1 cellular context compared by ENCODE assay signal in the genomic region with DNA sequence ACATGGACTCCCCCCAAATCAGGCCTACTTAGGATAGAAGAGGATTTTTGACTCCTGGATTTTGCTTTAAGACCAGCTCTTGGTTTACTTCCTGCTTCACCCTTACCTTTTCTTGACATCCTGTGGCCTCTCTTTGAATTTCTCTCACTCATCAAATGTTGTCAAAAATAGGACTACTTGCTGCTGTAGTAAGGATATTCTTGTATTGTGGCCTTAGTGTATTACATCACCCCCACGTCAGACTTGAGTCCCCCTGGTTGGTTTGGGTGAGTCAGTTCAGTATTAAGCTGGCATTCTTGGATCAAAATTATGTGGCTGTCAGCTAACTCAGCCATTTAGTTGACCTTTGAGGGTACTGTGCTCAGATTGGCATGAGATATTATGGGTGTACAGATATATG.
TF ChIP-seq lines count a peak whose summit lies in the region.

No MANE protein-coding gene starts in this region.

TF ChIP-seq in K562, 482 proteins besides CTCF, POLR2A, EP300 and RAD21 (continued from another document and continues in another):
- TF ChIP-seq ZNF347 (CRISPR knock-in tag; IDR thresholded peaks at IDR 0.05; ENCODE audit: low read depth) (no peak), CBX2 (IDR thresholded peaks at IDR 0.05; ENCODE audit: insufficient read depth, low read length, poor library complexity, severe bottlenecking) (no peak), SP2 (IDR thresholded peaks at IDR 0.05; ENCODE audit: extremely low read depth, low read depth, low read length, poor library complexity, severe bottlenecking) (no peak), CREM (IDR thresholded peaks at IDR 0.05; ENCODE audit: low read depth) (peak; percentile 81), ZNF586 (CRISPR knock-in tag; conservative IDR thresholded peaks at IDR 0.05) (no peak), ZNF12 (CRISPR knock-in tag; IDR thresholded peaks at IDR 0.05) (no peak), NFE2L1 (tag; IDR thresholded peaks at IDR 0.05; ENCODE audit: borderline replicate concordance, low read depth) (no peak), CEBPB (tag; IDR thresholded peaks at IDR 0.05) (peak; percentile 38; the same call in 1 of the 2 replicates), ETV1 (tag; conservative IDR thresholded peaks at IDR 0.05; ENCODE audit: low read depth) (no peak), PCBP2 (IDR thresholded peaks at IDR 0.05; ENCODE audit: low read depth, low read length, poor library complexity, severe bottlenecking) (no peak), MYNN (IDR thresholded peaks at IDR 0.05) (no peak), MYNN (CRISPR knock-in tag; IDR thresholded peaks at IDR 0.05) (no peak), ZNF583 (CRISPR knock-in tag; IDR thresholded peaks at IDR 0.05) (no peak), PYGO2 (tag; IDR thresholded peaks at IDR 0.05) (no peak), SMAD1 (IDR thresholded peaks at IDR 0.05; ENCODE audit: low read depth, low read length, partially characterized antibody) (peak; percentile 19), NUFIP1 (IDR thresholded peaks at IDR 0.05; ENCODE audit: partially characterized antibody) (no peak), HMG20B (CRISPR knock-in tag; IDR thresholded peaks at IDR 0.05) (no peak), SMC3 (conservative IDR thresholded peaks at IDR 0.05; ENCODE audit: insufficient read depth, low read depth, low read length) (no peak), ARHGAP35 (IDR thresholded peaks at IDR 0.05; ENCODE audit: partially characterized antibody) (no peak), FOSL1 (tag; conservative IDR thresholded peaks at IDR 0.05) (no peak), ATF7 (IDR thresholded peaks at IDR 0.05) (peak; percentile 36; the same call in 1 of the 2 replicates), TBP (optimal IDR thresholded peaks at IDR 0.05; ENCODE audit: low read depth, low read length) (no peak), CHD1 (IDR thresholded peaks at IDR 0.05; ENCODE audit: low read length) (no peak), ZNF551 (CRISPR knock-in tag; IDR thresholded peaks at IDR 0.05) (no peak), ZNF224 (CRISPR knock-in tag; IDR thresholded peaks at IDR 0.05) (no peak), CBFA2T2 (conservative IDR thresholded peaks at IDR 0.05) (no peak), TBL1XR1 (IDR thresholded peaks at IDR 0.05; ENCODE audit: low read length in 2 of 2) (no peak), ELF1 (tag; IDR thresholded peaks at IDR 0.05) (no peak), ETV5 (CRISPR knock-in tag; IDR thresholded peaks at IDR 0.05; ENCODE audit: low read depth) (no peak), ZBTB7A (IDR thresholded peaks at IDR 0.05; ENCODE audit: borderline replicate concordance, control insufficient read depth, low read depth, low read length) (no peak), KDM5B (IDR thresholded peaks at IDR 0.05; ENCODE audit: insufficient replicate concordance, low read depth, low read length) (no peak)
- TF ChIP-seq, protein P1, sequence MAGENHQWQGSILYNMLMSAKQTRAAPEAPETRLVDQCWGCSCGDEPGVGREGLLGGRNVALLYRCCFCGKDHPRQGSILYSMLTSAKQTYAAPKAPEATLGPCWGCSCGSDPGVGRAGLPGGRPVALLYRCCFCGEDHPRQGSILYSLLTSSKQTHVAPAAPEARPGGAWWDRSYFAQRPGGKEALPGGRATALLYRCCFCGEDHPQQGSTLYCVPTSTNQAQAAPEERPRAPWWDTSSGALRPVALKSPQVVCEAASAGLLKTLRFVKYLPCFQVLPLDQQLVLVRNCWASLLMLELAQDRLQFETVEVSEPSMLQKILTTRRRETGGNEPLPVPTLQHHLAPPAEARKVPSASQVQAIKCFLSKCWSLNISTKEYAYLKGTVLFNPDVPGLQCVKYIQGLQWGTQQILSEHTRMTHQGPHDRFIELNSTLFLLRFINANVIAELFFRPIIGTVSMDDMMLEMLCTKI (IDR thresholded peaks at IDR 0.05; ENCODE audit: partially characterized antibody): no peak
- TF ChIP-seq, protein P2, sequence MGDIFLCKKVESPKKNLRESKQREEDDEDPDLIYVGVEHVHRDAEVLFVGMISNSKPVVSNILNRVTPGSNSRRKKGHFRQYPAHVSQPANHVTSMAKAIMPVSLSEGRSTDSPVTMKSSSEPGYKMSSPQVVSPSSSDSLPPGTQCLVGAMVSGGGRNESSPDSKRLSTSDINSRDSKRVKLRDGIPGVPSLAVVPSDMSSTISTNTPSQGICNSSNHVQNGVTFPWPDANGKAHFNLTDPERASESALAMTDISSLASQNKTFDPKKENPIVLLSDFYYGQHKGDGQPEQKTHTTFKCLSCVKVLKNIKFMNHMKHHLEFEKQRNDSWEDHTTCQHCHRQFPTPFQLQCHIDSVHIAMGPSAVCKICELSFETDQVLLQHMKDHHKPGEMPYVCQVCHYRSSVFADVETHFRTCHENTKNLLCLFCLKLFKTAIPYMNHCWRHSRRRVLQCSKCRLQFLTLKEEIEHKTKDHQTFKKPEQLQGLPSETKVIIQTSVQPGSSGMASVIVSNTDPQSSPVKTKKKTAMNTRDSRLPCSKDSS (IDR thresholded peaks at IDR 0.05; ENCODE audit: low read depth, partially characterized antibody): no peak
- TF ChIP-seq, protein P3, sequence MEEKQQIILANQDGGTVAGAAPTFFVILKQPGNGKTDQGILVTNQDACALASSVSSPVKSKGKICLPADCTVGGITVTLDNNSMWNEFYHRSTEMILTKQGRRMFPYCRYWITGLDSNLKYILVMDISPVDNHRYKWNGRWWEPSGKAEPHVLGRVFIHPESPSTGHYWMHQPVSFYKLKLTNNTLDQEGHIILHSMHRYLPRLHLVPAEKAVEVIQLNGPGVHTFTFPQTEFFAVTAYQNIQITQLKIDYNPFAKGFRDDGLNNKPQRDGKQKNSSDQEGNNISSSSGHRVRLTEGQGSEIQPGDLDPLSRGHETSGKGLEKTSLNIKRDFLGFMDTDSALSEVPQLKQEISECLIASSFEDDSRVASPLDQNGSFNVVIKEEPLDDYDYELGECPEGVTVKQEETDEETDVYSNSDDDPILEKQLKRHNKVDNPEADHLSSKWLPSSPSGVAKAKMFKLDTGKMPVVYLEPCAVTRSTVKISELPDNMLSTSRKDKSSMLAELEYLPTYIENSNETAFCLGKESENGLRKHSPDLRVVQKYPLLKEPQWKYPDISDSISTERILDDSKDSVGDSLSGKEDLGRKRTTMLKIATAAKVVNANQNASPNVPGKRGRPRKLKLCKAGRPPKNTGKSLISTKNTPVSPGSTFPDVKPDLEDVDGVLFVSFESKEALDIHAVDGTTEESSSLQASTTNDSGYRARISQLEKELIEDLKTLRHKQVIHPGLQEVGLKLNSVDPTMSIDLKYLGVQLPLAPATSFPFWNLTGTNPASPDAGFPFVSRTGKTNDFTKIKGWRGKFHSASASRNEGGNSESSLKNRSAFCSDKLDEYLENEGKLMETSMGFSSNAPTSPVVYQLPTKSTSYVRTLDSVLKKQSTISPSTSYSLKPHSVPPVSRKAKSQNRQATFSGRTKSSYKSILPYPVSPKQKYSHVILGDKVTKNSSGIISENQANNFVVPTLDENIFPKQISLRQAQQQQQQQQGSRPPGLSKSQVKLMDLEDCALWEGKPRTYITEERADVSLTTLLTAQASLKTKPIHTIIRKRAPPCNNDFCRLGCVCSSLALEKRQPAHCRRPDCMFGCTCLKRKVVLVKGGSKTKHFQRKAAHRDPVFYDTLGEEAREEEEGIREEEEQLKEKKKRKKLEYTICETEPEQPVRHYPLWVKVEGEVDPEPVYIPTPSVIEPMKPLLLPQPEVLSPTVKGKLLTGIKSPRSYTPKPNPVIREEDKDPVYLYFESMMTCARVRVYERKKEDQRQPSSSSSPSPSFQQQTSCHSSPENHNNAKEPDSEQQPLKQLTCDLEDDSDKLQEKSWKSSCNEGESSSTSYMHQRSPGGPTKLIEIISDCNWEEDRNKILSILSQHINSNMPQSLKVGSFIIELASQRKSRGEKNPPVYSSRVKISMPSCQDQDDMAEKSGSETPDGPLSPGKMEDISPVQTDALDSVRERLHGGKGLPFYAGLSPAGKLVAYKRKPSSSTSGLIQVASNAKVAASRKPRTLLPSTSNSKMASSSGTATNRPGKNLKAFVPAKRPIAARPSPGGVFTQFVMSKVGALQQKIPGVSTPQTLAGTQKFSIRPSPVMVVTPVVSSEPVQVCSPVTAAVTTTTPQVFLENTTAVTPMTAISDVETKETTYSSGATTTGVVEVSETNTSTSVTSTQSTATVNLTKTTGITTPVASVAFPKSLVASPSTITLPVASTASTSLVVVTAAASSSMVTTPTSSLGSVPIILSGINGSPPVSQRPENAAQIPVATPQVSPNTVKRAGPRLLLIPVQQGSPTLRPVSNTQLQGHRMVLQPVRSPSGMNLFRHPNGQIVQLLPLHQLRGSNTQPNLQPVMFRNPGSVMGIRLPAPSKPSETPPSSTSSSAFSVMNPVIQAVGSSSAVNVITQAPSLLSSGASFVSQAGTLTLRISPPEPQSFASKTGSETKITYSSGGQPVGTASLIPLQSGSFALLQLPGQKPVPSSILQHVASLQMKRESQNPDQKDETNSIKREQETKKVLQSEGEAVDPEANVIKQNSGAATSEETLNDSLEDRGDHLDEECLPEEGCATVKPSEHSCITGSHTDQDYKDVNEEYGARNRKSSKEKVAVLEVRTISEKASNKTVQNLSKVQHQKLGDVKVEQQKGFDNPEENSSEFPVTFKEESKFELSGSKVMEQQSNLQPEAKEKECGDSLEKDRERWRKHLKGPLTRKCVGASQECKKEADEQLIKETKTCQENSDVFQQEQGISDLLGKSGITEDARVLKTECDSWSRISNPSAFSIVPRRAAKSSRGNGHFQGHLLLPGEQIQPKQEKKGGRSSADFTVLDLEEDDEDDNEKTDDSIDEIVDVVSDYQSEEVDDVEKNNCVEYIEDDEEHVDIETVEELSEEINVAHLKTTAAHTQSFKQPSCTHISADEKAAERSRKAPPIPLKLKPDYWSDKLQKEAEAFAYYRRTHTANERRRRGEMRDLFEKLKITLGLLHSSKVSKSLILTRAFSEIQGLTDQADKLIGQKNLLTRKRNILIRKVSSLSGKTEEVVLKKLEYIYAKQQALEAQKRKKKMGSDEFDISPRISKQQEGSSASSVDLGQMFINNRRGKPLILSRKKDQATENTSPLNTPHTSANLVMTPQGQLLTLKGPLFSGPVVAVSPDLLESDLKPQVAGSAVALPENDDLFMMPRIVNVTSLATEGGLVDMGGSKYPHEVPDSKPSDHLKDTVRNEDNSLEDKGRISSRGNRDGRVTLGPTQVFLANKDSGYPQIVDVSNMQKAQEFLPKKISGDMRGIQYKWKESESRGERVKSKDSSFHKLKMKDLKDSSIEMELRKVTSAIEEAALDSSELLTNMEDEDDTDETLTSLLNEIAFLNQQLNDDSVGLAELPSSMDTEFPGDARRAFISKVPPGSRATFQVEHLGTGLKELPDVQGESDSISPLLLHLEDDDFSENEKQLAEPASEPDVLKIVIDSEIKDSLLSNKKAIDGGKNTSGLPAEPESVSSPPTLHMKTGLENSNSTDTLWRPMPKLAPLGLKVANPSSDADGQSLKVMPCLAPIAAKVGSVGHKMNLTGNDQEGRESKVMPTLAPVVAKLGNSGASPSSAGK (IDR thresholded peaks at IDR 0.05): no peak
- TF ChIP-seq, protein P4, sequence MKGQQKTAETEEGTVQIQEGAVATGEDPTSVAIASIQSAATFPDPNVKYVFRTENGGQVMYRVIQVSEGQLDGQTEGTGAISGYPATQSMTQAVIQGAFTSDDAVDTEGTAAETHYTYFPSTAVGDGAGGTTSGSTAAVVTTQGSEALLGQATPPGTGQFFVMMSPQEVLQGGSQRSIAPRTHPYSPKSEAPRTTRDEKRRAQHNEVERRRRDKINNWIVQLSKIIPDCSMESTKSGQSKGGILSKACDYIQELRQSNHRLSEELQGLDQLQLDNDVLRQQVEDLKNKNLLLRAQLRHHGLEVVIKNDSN (CRISPR knock-in tag; IDR thresholded peaks at IDR 0.05): no peak
- TF ChIP-seq, protein P5, sequence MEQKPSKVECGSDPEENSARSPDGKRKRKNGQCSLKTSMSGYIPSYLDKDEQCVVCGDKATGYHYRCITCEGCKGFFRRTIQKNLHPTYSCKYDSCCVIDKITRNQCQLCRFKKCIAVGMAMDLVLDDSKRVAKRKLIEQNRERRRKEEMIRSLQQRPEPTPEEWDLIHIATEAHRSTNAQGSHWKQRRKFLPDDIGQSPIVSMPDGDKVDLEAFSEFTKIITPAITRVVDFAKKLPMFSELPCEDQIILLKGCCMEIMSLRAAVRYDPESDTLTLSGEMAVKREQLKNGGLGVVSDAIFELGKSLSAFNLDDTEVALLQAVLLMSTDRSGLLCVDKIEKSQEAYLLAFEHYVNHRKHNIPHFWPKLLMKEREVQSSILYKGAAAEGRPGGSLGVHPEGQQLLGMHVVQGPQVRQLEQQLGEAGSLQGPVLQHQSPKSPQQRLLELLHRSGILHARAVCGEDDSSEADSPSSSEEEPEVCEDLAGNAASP (IDR thresholded peaks at IDR 0.05): no peak
- TF ChIP-seq, protein P6, sequence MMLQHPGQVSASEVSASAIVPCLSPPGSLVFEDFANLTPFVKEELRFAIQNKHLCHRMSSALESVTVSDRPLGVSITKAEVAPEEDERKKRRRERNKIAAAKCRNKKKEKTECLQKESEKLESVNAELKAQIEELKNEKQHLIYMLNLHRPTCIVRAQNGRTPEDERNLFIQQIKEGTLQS (IDR thresholded peaks at IDR 0.05): peak; percentile 93
- TF ChIP-seq, protein P6 (CRISPR knock-in tag; conservative IDR thresholded peaks at IDR 0.05): 0 out of 2 replicates have a peak, but pooled peaks have one; percentile 32
- TF ChIP-seq, protein P7, sequence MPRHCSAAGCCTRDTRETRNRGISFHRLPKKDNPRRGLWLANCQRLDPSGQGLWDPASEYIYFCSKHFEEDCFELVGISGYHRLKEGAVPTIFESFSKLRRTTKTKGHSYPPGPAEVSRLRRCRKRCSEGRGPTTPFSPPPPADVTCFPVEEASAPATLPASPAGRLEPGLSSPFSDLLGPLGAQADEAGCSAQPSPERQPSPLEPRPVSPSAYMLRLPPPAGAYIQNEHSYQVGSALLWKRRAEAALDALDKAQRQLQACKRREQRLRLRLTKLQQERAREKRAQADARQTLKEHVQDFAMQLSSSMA (CRISPR knock-in tag; IDR thresholded peaks at IDR 0.05): no peak
- TF ChIP-seq, protein P8, sequence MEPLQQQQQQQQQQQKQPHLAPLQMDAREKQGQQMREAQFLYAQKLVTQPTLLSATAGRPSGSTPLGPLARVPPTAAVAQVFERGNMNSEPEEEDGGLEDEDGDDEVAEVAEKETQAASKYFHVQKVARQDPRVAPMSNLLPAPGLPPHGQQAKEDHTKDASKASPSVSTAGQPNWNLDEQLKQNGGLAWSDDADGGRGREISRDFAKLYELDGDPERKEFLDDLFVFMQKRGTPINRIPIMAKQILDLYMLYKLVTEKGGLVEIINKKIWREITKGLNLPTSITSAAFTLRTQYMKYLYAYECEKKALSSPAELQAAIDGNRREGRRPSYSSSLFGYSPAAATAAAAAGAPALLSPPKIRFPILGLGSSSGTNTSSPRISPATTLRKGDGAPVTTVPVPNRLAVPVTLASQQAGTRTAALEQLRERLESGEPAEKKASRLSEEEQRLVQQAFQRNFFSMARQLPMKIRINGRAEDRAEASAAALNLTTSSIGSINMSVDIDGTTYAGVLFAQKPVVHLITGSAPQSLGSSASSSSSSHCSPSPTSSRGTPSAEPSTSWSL (CRISPR knock-in tag; IDR thresholded peaks at IDR 0.05; ENCODE audit: borderline replicate concordance): no peak
